In genomic region chr7:32891800-32892520, GRCh38 we compare ENCODE assay signal across 1 cellular context.
A peak's percentile ranks its signal among the peaks of the same experiment; 100 is the strongest.
TF ChIP-seq lines count a peak whose summit lies in the region.

No MANE protein-coding gene starts in this region.

TF ChIP-seq in SK-N-SH, 30 proteins besides CTCF, POLR2A, EP300 and RAD21 (continued from another document):
- no peak for TF ChIP-seq USF2 (IDR thresholded peaks at IDR 0.05; ENCODE audit: borderline replicate concordance, low read depth, low read length)
- TF ChIP-seq MXI1 (IDR thresholded peaks at IDR 0.05; ENCODE audit: low read depth, low read length): peak; percentile 72
- peak; percentile 84 for TF ChIP-seq NRF1 (IDR thresholded peaks at IDR 0.05; ENCODE audit: low read depth, low read length)
- no peak for TF ChIP-seq SMC3 (IDR thresholded peaks at IDR 0.05; ENCODE audit: low read depth, low read length)
- TF ChIP-seq TCF12 (IDR thresholded peaks at IDR 0.05): peak; percentile 27; the same call in 1 of the 2 replicates
- TF ChIP-seq FOXJ3 (CRISPR knock-in tag; IDR thresholded peaks at IDR 0.05): no peak
- TF ChIP-seq POLR2AphosphoS5 (IDR thresholded peaks at IDR 0.05; ENCODE audit: low read depth, low read length): peak; percentile 90
- TF ChIP-seq IRF3 (IDR thresholded peaks at IDR 0.05; ENCODE audit: low read depth, low read length): no peak
- TF ChIP-seq ZBTB33 (IDR thresholded peaks at IDR 0.05; ENCODE audit: borderline replicate concordance, low read depth): no peak
- TF ChIP-seq GABPA (IDR thresholded peaks at IDR 0.05; ENCODE audit: low read depth): peak; percentile 78
- peak; percentile 81; the same call in 1 of the 2 replicates for TF ChIP-seq RXRA (IDR thresholded peaks at IDR 0.05; ENCODE audit: borderline replicate concordance, low read depth)
- peak; percentile 51 for TF ChIP-seq PBX3 (IDR thresholded peaks at IDR 0.05)
